ENCODE assay signal across 36 cellular contexts in genomic region chr18:8462651-8463185, GRCh38.
"Had no signal": no experiment of that assay in that cellular context is flagged by ENCODE, and none has a peak within 500 bp of the region (broad histone marks: within the 10 kb centered on the region; RNA-seq: fewer than 3 reads in every experiment).

No MANE protein-coding gene starts in this region.

- DNase-seq: activated CD4-positive, alpha-beta memory T cell treated with anti-CD3 and anti-CD28 coated beads, Interleukin-2, amount 10 ng/mL, durations not matched to agents 7 days and 5 days; activated CD4-positive, alpha-beta T cell treated with anti-CD3 and anti-CD28 coated beads for 1 hour; activated CD4-positive, alpha-beta T cell treated with anti-CD3 and anti-CD28 coated beads for 36 hours; activated CD4-positive, alpha-beta T cell treated with anti-CD3 and anti-CD28 coated beads for 48 hours; activated CD4-positive, alpha-beta T cell treated with anti-CD3 and anti-CD28 coated beads, Interleukin-2, amount 10 ng/mL, durations not matched to agents 7 days and 5 days; activated CD4-positive, alpha-beta T cell treated with anti-CD3 and anti-CD28 coated beads, Interleukin-2, amount 50 U/mL, for 48 hours; activated CD4-positive, CD25-positive, alpha-beta regulatory T cell; activated CD8-positive, alpha-beta memory T cell treated with anti-CD3 and anti-CD28 coated beads for 24 hours; activated CD8-positive, alpha-beta memory T cell treated with anti-CD3 and anti-CD28 coated beads, Interleukin-2, amount 10 ng/mL, durations not matched to agents 7 days and 5 days; activated CD8-positive, alpha-beta memory T cell treated with anti-CD3 and anti-CD28 coated beads, Interleukin-2, amount 50 U/mL, for 48 hours; activated CD8-positive, alpha-beta T cell treated with anti-CD3 and anti-CD28 coated beads, Interleukin-2, amount 10 ng/mL, durations not matched to agents 7 days and 5 days; activated effector memory CD4-positive, alpha-beta T cell treated with Interleukin-2 at 50 U/mL for 16 hours; activated gamma-delta T cell; activated naive CD4-positive, alpha-beta T cell treated with anti-CD3 and anti-CD28 coated beads, Interleukin-2, amount 10 ng/mL, durations not matched to agents 7 days and 5 days; activated naive CD4-positive, alpha-beta T cell treated with Interleukin-2 at 50 U/mL for 16 hours; activated naive CD8-positive, alpha-beta T cell treated with anti-CD3 and anti-CD28 coated beads, Interleukin-2, amount 10 ng/mL, durations not matched to agents 7 days and 5 days; activated naive CD8-positive, alpha-beta T cell treated with anti-CD3 and anti-CD28 coated beads, Interleukin-2, amount 50 U/mL, for 24 hours; activated T-cell treated with anti-CD3 and anti-CD28 coated beads, Interleukin-2, amount 50 U/mL, for 24 hours; activated T-cell treated with anti-CD3 and anti-CD28 coated beads, Interleukin-2, amount 50 U/mL, for 48 hours; amygdala; anterior cingulate cortex; central memory CD4-positive, alpha-beta T cell; T-helper 1 cell; T-helper 2 cell; T-helper 9 cell; WERI-Rb-1 had no signal

- ATAC-seq: activated CD4-positive, alpha-beta T cell treated with anti-CD3 and anti-CD28 coated beads for 36 hours; activated CD4-positive, CD25-positive, alpha-beta regulatory T cell treated with anti-CD3 and anti-CD28 coated beads, Interleukin-2, amount 50 U/mL, for 24 hours; activated CD8-positive, alpha-beta memory T cell treated with anti-CD3 and anti-CD28 coated beads, Interleukin-2, amount 10 ng/mL, durations not matched to agents 7 days and 5 days; activated CD8-positive, alpha-beta T cell treated with anti-CD3 and anti-CD28 coated beads, Interleukin-2, amount 10 ng/mL, durations not matched to agents 7 days and 5 days; activated naive CD8-positive, alpha-beta T cell treated with anti-CD3 and anti-CD28 coated beads, Interleukin-2, amount 50 U/mL, for 24 hours; WTC11 had no signal

- H3K4me1 Mint-ChIP-seq: activated CD4-positive, alpha-beta memory T cell treated with anti-CD3 and anti-CD28 coated beads, Interleukin-2, amount 10 ng/mL, durations not matched to agents 7 days and 5 days; activated CD4-positive, alpha-beta T cell treated with anti-CD3 and anti-CD28 coated beads for 36 hours; activated CD4-positive, alpha-beta T cell treated with anti-CD3 and anti-CD28 coated beads, Interleukin-2, amount 10 ng/mL, durations not matched to agents 7 days and 5 days; activated CD8-positive, alpha-beta memory T cell treated with anti-CD3 and anti-CD28 coated beads, Interleukin-2, amount 10 ng/mL, durations not matched to agents 7 days and 5 days; activated naive CD4-positive, alpha-beta T cell treated with anti-CD3 and anti-CD28 coated beads, Interleukin-2, amount 10 ng/mL, durations not matched to agents 7 days and 5 days; activated naive CD4-positive, alpha-beta T cell treated with anti-CD3 and anti-CD28 coated beads, Interleukin-2, amount 50 U/mL, for 24 hours; activated naive CD8-positive, alpha-beta T cell treated with anti-CD3 and anti-CD28 coated beads, Interleukin-2, amount 10 ng/mL, durations not matched to agents 7 days and 5 days; activated naive CD8-positive, alpha-beta T cell treated with anti-CD3 and anti-CD28 coated beads, Interleukin-2, amount 50 U/mL, for 24 hours had no signal

- H3K27me3 Mint-ChIP-seq: activated CD4-positive, alpha-beta memory T cell treated with anti-CD3 and anti-CD28 coated beads, Interleukin-2, amount 10 ng/mL, durations not matched to agents 7 days and 5 days; activated CD4-positive, alpha-beta T cell treated with anti-CD3 and anti-CD28 coated beads for 36 hours; activated CD4-positive, alpha-beta T cell treated with anti-CD3 and anti-CD28 coated beads, Interleukin-2, amount 10 ng/mL, durations not matched to agents 7 days and 5 days; activated CD8-positive, alpha-beta memory T cell treated with anti-CD3 and anti-CD28 coated beads, Interleukin-2, amount 10 ng/mL, durations not matched to agents 7 days and 5 days; activated naive CD4-positive, alpha-beta T cell treated with anti-CD3 and anti-CD28 coated beads, Interleukin-2, amount 50 U/mL, for 24 hours; activated naive CD8-positive, alpha-beta T cell treated with anti-CD3 and anti-CD28 coated beads, Interleukin-2, amount 50 U/mL, for 24 hours; activated T-cell treated with anti-CD3 and anti-CD28 coated beads, Interleukin-2, amount 50 U/mL, for 24 hours; brain had no signal

- H3K9me3 ChIP-seq: ascending aorta had no signal

- H3K4me3 ChIP-seq: ascending aorta, cardiac muscle cell had no signal

- H3K36me3 ChIP-seq: ascending aorta, cardiac muscle cell, WERI-Rb-1 had no signal

- H3K27ac ChIP-seq: ascending aorta, cardiac muscle cell, WERI-Rb-1 had no signal

- H3K9me3 Mint-ChIP-seq: activated CD4-positive, alpha-beta memory T cell treated with anti-CD3 and anti-CD28 coated beads, Interleukin-2, amount 10 ng/mL, durations not matched to agents 7 days and 5 days; activated CD4-positive, alpha-beta T cell treated with anti-CD3 and anti-CD28 coated beads, Interleukin-2, amount 10 ng/mL, durations not matched to agents 7 days and 5 days; activated naive CD4-positive, alpha-beta T cell treated with anti-CD3 and anti-CD28 coated beads, Interleukin-2, amount 10 ng/mL, durations not matched to agents 7 days and 5 days; activated naive CD4-positive, alpha-beta T cell treated with anti-CD3 and anti-CD28 coated beads, Interleukin-2, amount 50 U/mL, for 24 hours; activated naive CD8-positive, alpha-beta T cell treated with anti-CD3 and anti-CD28 coated beads, Interleukin-2, amount 10 ng/mL, durations not matched to agents 7 days and 5 days; activated T-cell treated with anti-CD3 and anti-CD28 coated beads, Interleukin-2, amount 50 U/mL, for 24 hours; activated T-helper 2 cell treated with anti-CD3 and anti-CD28 coated beads, Interferon-gamma antibody, Interleukin-2, Interleukin-4, amounts not matched to agents 10 μg/mL and 5 μg/mL and 100 μg/mL, durations not matched to agents 14 hours and 24 hours and 36 hours; T-helper 1 cell treated with Interleukin-12 subunit alpha and Interleukin-12 subunit beta and Interleukin-4 antibody, amounts not matched to agents 30 μg/mL and 1 μg/mL, for 36 hours; T-helper 2 cell treated with Interferon-gamma antibody and Interleukin-4, amounts not matched to agents 5 μg/mL and 100 μg/mL, for 36 hours had no signal

- H3K36me3 Mint-ChIP-seq: activated CD8-positive, alpha-beta memory T cell treated with anti-CD3 and anti-CD28 coated beads, Interleukin-2, amount 10 ng/mL, durations not matched to agents 7 days and 5 days; activated naive CD4-positive, alpha-beta T cell treated with anti-CD3 and anti-CD28 coated beads, Interleukin-2, amount 10 ng/mL, durations not matched to agents 7 days and 5 days; activated naive CD4-positive, alpha-beta T cell treated with anti-CD3 and anti-CD28 coated beads, Interleukin-2, amount 50 U/mL, for 24 hours; activated naive CD8-positive, alpha-beta T cell; activated naive CD8-positive, alpha-beta T cell treated with anti-CD3 and anti-CD28 coated beads, Interleukin-2, amount 10 ng/mL, durations not matched to agents 7 days and 5 days; brain had no signal

- H3K27ac Mint-ChIP-seq: activated CD4-positive, alpha-beta memory T cell treated with anti-CD3 and anti-CD28 coated beads, Interleukin-2, amount 10 ng/mL, durations not matched to agents 7 days and 5 days; activated CD4-positive, alpha-beta T cell treated with anti-CD3 and anti-CD28 coated beads for 36 hours; activated CD4-positive, alpha-beta T cell treated with anti-CD3 and anti-CD28 coated beads, Interleukin-2, amount 10 ng/mL, durations not matched to agents 7 days and 5 days; activated CD8-positive, alpha-beta memory T cell treated with anti-CD3 and anti-CD28 coated beads, Interleukin-2, amount 10 ng/mL, durations not matched to agents 7 days and 5 days; activated CD8-positive, alpha-beta T cell treated with anti-CD3 and anti-CD28 coated beads, Interleukin-2, amount 10 ng/mL, durations not matched to agents 7 days and 5 days; activated naive CD4-positive, alpha-beta T cell treated with anti-CD3 and anti-CD28 coated beads, Interleukin-2, amount 10 ng/mL, durations not matched to agents 7 days and 5 days; activated naive CD4-positive, alpha-beta T cell treated with anti-CD3 and anti-CD28 coated beads, Interleukin-2, amount 50 U/mL, for 24 hours; activated naive CD8-positive, alpha-beta T cell; activated naive CD8-positive, alpha-beta T cell treated with anti-CD3 and anti-CD28 coated beads, Interleukin-2, amount 10 ng/mL, durations not matched to agents 7 days and 5 days; activated naive CD8-positive, alpha-beta T cell treated with anti-CD3 and anti-CD28 coated beads, Interleukin-2, amount 50 U/mL, for 24 hours; activated T-cell treated with anti-CD3 and anti-CD28 coated beads, Interleukin-2, amount 50 U/mL, for 24 hours; activated T-helper 2 cell treated with anti-CD3 and anti-CD28 coated beads, Interferon-gamma antibody, Interleukin-2, Interleukin-4, amounts not matched to agents 10 μg/mL and 5 μg/mL and 100 μg/mL, durations not matched to agents 14 hours and 24 hours and 36 hours; brain; T-helper 1 cell treated with Interleukin-12 subunit alpha and Interleukin-12 subunit beta and Interleukin-4 antibody, amounts not matched to agents 30 μg/mL and 1 μg/mL, for 36 hours; T-helper 2 cell treated with Interferon-gamma antibody and Interleukin-4, amounts not matched to agents 5 μg/mL and 100 μg/mL, for 36 hours; WTC11 had no signal

- H3K27me3 ChIP-seq: ascending aorta, cardiac muscle cell had no signal

- H3K4me3 Mint-ChIP-seq: activated CD4-positive, alpha-beta memory T cell treated with anti-CD3 and anti-CD28 coated beads, Interleukin-2, amount 10 ng/mL, durations not matched to agents 7 days and 5 days; activated CD4-positive, alpha-beta T cell treated with anti-CD3 and anti-CD28 coated beads for 36 hours; activated CD4-positive, alpha-beta T cell treated with anti-CD3 and anti-CD28 coated beads, Interleukin-2, amount 10 ng/mL, durations not matched to agents 7 days and 5 days; activated CD8-positive, alpha-beta memory T cell treated with anti-CD3 and anti-CD28 coated beads, Interleukin-2, amount 10 ng/mL, durations not matched to agents 7 days and 5 days; activated CD8-positive, alpha-beta T cell treated with anti-CD3 and anti-CD28 coated beads, Interleukin-2, amount 10 ng/mL, durations not matched to agents 7 days and 5 days; activated naive CD4-positive, alpha-beta T cell treated with anti-CD3 and anti-CD28 coated beads, Interleukin-2, amount 10 ng/mL, durations not matched to agents 7 days and 5 days; activated naive CD4-positive, alpha-beta T cell treated with anti-CD3 and anti-CD28 coated beads, Interleukin-2, amount 50 U/mL, for 24 hours; activated naive CD8-positive, alpha-beta T cell; activated naive CD8-positive, alpha-beta T cell treated with anti-CD3 and anti-CD28 coated beads, Interleukin-2, amount 10 ng/mL, durations not matched to agents 7 days and 5 days; activated naive CD8-positive, alpha-beta T cell treated with anti-CD3 and anti-CD28 coated beads, Interleukin-2, amount 50 U/mL, for 24 hours; activated T-cell treated with anti-CD3 and anti-CD28 coated beads, Interleukin-2, amount 50 U/mL, for 24 hours; brain; T-helper 1 cell treated with Interleukin-12 subunit alpha and Interleukin-12 subunit beta and Interleukin-4 antibody, amounts not matched to agents 30 μg/mL and 1 μg/mL, for 36 hours; T-helper 2 cell treated with Interferon-gamma antibody and Interleukin-4, amounts not matched to agents 5 μg/mL and 100 μg/mL, for 36 hours; WTC11 had no signal

- H3K4me1 ChIP-seq: ascending aorta had no signal
